Comparison of ENCODE assay signal across 17 cellular contexts in the genomic region with DNA sequence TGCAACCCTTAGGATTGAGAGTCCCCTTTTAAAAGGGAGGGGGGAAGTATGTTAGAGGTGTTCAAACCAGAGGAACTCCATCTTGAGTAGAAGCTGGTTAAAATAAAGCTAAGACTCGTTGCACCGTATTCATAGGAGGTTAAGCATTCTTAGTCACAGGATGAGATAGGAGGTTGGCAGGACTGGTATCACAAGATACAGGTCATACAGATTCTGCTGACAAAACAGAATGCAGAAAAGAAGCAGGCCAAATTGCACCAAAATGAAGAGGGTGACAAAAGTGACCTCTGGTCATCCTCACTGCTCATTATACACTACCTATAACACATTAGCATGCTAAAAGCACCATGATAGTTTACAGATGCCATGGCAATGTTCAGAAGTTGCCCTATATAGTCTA.
A peak's percentile ranks its signal among the peaks of the same experiment; 100 is the strongest.
DNase-seq lines count a peak whose midpoint lies in the region; ATAC-seq and TF ChIP-seq lines count a peak whose summit lies in the region.
"Had no signal": no experiment of that assay in that cellular context is flagged by ENCODE, and none has a peak within 500 bp of the region (broad histone marks: within the 10 kb centered on the region; RNA-seq: fewer than 3 reads in every experiment).

No MANE protein-coding gene starts in this region.

- H3K27me3 Mint-ChIP-seq in activated B cell treated with CpG ODN at 0.5 μM for 24 hours, result no peaks in the 10 kb centered on the region

- TF ChIP-seq CTCF in activated B cell treated with CpG ODN at 0.5 μM for 24 hours (IDR thresholded peaks at IDR 0.05) (no peak), osteoblast (IDR thresholded peaks at IDR 0.05; ENCODE audit: extremely low read depth, low read depth, low read length) (no peak), dorsolateral prefrontal cortex (IDR thresholded peaks at IDR 0.05 in 54 of 56, conservative IDR thresholded peaks at IDR 0.05 in 2 of 56; ENCODE audit: low read depth in 1 of 56, partially characterized antibody in 56 of 56) (no peak)

- peak overlapping the region; percentile 84 for H3K27ac ChIP-seq in BLaER1
- no peak overlapping the region for H3K27ac ChIP-seq in Karpas-422 (ENCODE audit: low read length)
- no peak overlapping the region for H3K27ac ChIP-seq in osteoblast (ENCODE audit: low read depth, low read length)
- no peak overlapping the region for H3K27ac ChIP-seq in dorsolateral prefrontal cortex

- H3K9me3 ChIP-seq in BLaER1 (peaks cover 52% of the 10 kb centered on the region), Karpas-422 (ENCODE audit: low read length) (no peaks in the 10 kb centered on the region), osteoblast (ENCODE audit: low read depth, low read length) (no peaks in the 10 kb centered on the region)
- H3K9me3 ChIP-seq: HAP-1 had no signal

- intact Hi-C loops in activated B cell treated with CpG ODN at 0.5 μM for 24 hours (cut with micrococcal nuclease), result loop anchor here (5.0 kb wide), 3 partner anchors 42 to 308 kb away; no protein-coding TSS in a partner anchor
- intact Hi-C loops in dorsolateral prefrontal cortex (cut with DNase I), result no loop called here

- peaks cover 10% of the 10 kb centered on the region for H3K36me3 Mint-ChIP-seq in activated B cell treated with CpG ODN at 0.5 μM for 24 hours (ENCODE audit: low read depth)

- no peak overlapping the region for H3K4me3 Mint-ChIP-seq in activated B cell treated with CpG ODN at 0.5 μM for 24 hours
- H3K4me3 Mint-ChIP-seq: CD4-positive, alpha-beta memory T cell had no signal

- H3K4me1 ChIP-seq in BLaER1 (peaks cover 45% of the 10 kb centered on the region), Karpas-422 (ENCODE audit: low read length) (peaks cover 3% of the 10 kb centered on the region; the same call in 1 of the 2 replicates), osteoblast (ENCODE audit: insufficient read depth, low read length) (no peaks in the 10 kb centered on the region)
- H3K4me1 ChIP-seq: HAP-1 had no signal

- peak overlapping the region; percentile 100 for H3K27ac Mint-ChIP-seq in activated B cell treated with CpG ODN at 0.5 μM for 24 hours

- H2AFZ ChIP-seq in Karpas-422 (ENCODE audit: low read length), result no peak overlapping the region
- peak overlapping the region; percentile 53 for H2AFZ ChIP-seq in osteoblast (ENCODE audit: low read length)

- H3K9me3 Mint-ChIP-seq in activated B cell treated with CpG ODN at 0.5 μM for 24 hours, result peaks cover 12% of the 10 kb centered on the region

- peak; percentile 7 for DNase-seq in Karpas-422
- no peak for DNase-seq in activated B cell treated with CpG ODN at 0.5 μM for 24 hours
- DNase-seq in osteoblast (ENCODE audit: insufficient read length, low spot score, missing footprints), result no peak
- DNase-seq in DMS53 treated with DMSO at 0.1 percent for 48 hours (lab: John Stamatoyannopoulos, UW; ENCODE audit: unreplicated experiment), result no peak
- no peak for DNase-seq in DMS 273 treated with DMSO at 0.1 percent for 48 hours (lab: John Stamatoyannopoulos, UW)
- DNase-seq in dorsolateral prefrontal cortex, result no peak
- no peak for DNase-seq in stimulated activated naive CD4-positive, alpha-beta T cell treated with Interleukin-2 at 50 U/mL for 16 hours (lab: John Stamatoyannopoulos, UW)
- DNase-seq: Calu3; CD4-positive, alpha-beta memory T cell; DMS79; NCI-H1105; NCI-H1694; NCI-H524; RPMI8226; SIG-M5 had no signal

- H4K20me1 ChIP-seq in BLaER1 (no peaks in the 10 kb centered on the region), Karpas-422 (ENCODE audit: insufficient read depth, low read depth, low read length) (no peaks in the 10 kb centered on the region), osteoblast (ENCODE audit: insufficient read depth, low read length) (no peaks in the 10 kb centered on the region)

- no peaks in the 10 kb centered on the region for H3K79me2 ChIP-seq in Karpas-422 (ENCODE audit: low read length)
- H3K79me2 ChIP-seq in osteoblast (ENCODE audit: insufficient read depth, low read length), result no peaks in the 10 kb centered on the region

- H3K9me2 ChIP-seq in Karpas-422 (replicated peaks; ENCODE audit: insufficient read depth, low read length), result no peaks in the 10 kb centered on the region

- no peak overlapping the region for H3K9ac ChIP-seq in BLaER1
- H3K9ac ChIP-seq in Karpas-422 (ENCODE audit: low read length), result no peak overlapping the region

- CTCF ChIA-PET in activated B cell treated with CpG ODN at 0.5 μM for 24 hours (lab: Charles Lee), result no interaction called here

- H3K36me3 ChIP-seq in BLaER1 (peaks cover 4% of the 10 kb centered on the region; the same call in 1 of the 2 replicates), Karpas-422 (ENCODE audit: insufficient read depth, low read length) (no peaks in the 10 kb centered on the region), osteoblast (ENCODE audit: insufficient read depth, low read length) (no peaks in the 10 kb centered on the region)
- H3K36me3 ChIP-seq: HAP-1 had no signal

- H3K27me3 ChIP-seq in BLaER1, result no peaks in the 10 kb centered on the region
- H3K27me3 ChIP-seq in Karpas-422 (ENCODE audit: low read length), result no peaks in the 10 kb centered on the region
- H3K27me3 ChIP-seq in osteoblast (ENCODE audit: insufficient read depth, low read length), result no peaks in the 10 kb centered on the region
- H3K27me3 ChIP-seq in dorsolateral prefrontal cortex, result no peaks in the 10 kb centered on the region

- H3K4me2 ChIP-seq in BLaER1 (peak overlapping the region; percentile 88), Karpas-422 (ENCODE audit: low read depth, low read length, poor library complexity, severe bottlenecking) (no peak overlapping the region), osteoblast (ENCODE audit: insufficient read depth, low read length) (peak overlapping the region; percentile 54)

- ATAC-seq in activated B cell treated with CpG ODN at 0.5 μM for 24 hours (ENCODE audit: low read depth), result no peak

- H3K4me3 ChIP-seq in BLaER1 (no peak overlapping the region), Karpas-422 (ENCODE audit: low read length) (no peak overlapping the region), osteoblast (ENCODE audit: insufficient read depth, low read length) (no peak overlapping the region), dorsolateral prefrontal cortex (no peak overlapping the region)
- H3K4me3 ChIP-seq: HAP-1 had no signal

- peaks cover 55% of the 10 kb centered on the region for H3K4me1 Mint-ChIP-seq in activated B cell treated with CpG ODN at 0.5 μM for 24 hours

- POLR2A ChIA-PET in activated B cell treated with CpG ODN at 0.5 μM for 24 hours (lab: Charles Lee), result no interaction called here
